18 cellular contexts compared by ENCODE assay signal in the genomic region with DNA sequence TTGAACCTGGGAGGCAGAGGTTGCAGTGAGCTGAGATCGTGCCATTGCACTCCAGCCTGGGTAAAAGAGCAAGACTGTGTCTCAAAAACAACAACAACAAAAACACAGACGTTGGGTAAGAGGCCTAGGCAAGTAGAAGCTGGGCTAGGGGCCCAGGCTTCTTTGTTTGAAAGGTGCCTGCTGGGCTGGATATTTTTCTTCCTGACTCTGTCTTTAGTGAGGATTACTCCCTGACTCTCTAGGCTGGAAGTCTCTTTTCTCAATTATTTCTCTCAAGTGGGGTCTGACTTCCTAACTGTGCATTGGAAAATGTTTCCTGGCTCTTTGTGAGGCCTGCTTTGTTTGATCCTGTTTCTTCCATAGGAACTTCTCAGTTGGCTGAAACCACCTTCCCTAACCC.
DNase-seq lines count a peak whose midpoint lies in the region; TF ChIP-seq lines count a peak whose summit lies in the region.
"Had no signal": no experiment of that assay in that cellular context is flagged by ENCODE, and none has a peak within 500 bp of the region (broad histone marks: within the 10 kb centered on the region; RNA-seq: fewer than 3 reads in every experiment).

No MANE protein-coding gene starts in this region.

- H3K27ac ChIP-seq in neuronal stem cell (replicated peaks; ENCODE audit: low read length) = peak overlapping the region; percentile 53
- H3K27ac ChIP-seq: 22Rv1, BLaER1, GM23248 had no signal

- no peak overlapping the region for H2AK5ac ChIP-seq in neuronal stem cell (ENCODE audit: low read depth, low read length)

- H3K18ac ChIP-seq in neuronal stem cell (ENCODE audit: low read length) = no peak overlapping the region

- no peaks in the 10 kb centered on the region for H3K79me1 ChIP-seq in neuronal stem cell (ENCODE audit: low read depth, low read length)

- no peak overlapping the region for H3K23ac ChIP-seq in neuronal stem cell (ENCODE audit: low read depth, low read length, poor library complexity)

- no peak overlapping the region for H3K4me3 Mint-ChIP-seq in activated CD4-positive, alpha-beta T cell treated with anti-CD3 and anti-CD28 coated beads, Interleukin-2, amount 10 ng/mL, durations not matched to agents 24 days and 14 days
- no peak overlapping the region for H3K4me3 Mint-ChIP-seq in endothelial cell (ENCODE audit: unreplicated experiment)
- no peak overlapping the region for H3K4me3 Mint-ChIP-seq in activated naive CD4-positive, alpha-beta T cell treated with anti-CD3 and anti-CD28 coated beads, Interleukin-2, amount 10 ng/mL, durations not matched to agents 7 days and 5 days
- H3K4me3 Mint-ChIP-seq: CD14-positive monocyte; CD4-positive, alpha-beta memory T cell; HFFc6; IgD-negative memory B cell had no signal

- peaks cover 0 to 4% (median 0%) of the 10 kb centered on the region in 3 experiments for H3K27me3 ChIP-seq in neuronal stem cell (ENCODE audit: control insufficient read depth in 3 of 3, insufficient read depth in 3 of 3, low read depth in 1 of 3, low read length in 3 of 3)
- H3K27me3 ChIP-seq: BLaER1 had no signal

- H3K14ac ChIP-seq in neuronal stem cell (ENCODE audit: low read length) = no peak overlapping the region

- peak; percentile 34 for DNase-seq in activated CD4-positive, alpha-beta T cell treated with anti-CD3 and anti-CD28 coated beads, Interleukin-2, amount 10 ng/mL, durations not matched to agents 24 days and 14 days
- no peak for DNase-seq in activated CD4-positive, alpha-beta T cell treated with anti-CD3 and anti-CD28 coated beads for 48 hours
- DNase-seq in endothelial cell (ENCODE audit: low spot score) = no peak
- DNase-seq in neuronal stem cell (ENCODE audit: low spot score) = no peak
- no peak for DNase-seq in activated naive CD4-positive, alpha-beta T cell treated with anti-CD3 and anti-CD28 coated beads, Interleukin-2, amount 10 ng/mL, durations not matched to agents 7 days and 5 days
- DNase-seq in DMS53 treated with DMSO at 0.1 percent for 48 hours (lab: John Stamatoyannopoulos, UW; ENCODE audit: unreplicated experiment) = no peak
- no peak for DNase-seq in kidney tubule cell (ENCODE audit: low spot score)
- DNase-seq: CD4-positive, alpha-beta memory T cell; DMS153; DMS79 treated with DMSO at 0.1 percent for 48 hours; GF-D8; GM23248; HFFc6; KG1 had no signal

- no peak overlapping the region for H2BK5ac ChIP-seq in neuronal stem cell (ENCODE audit: low read length)

- no CpG with 5 or more reads among the region's 2 CpGs for WGBS in neuronal stem cell (ENCODE audit: extremely low coverage in 2 of 2, insufficient read length in 2 of 2, insufficient replicate concordance in 1 of 2), 2 donors

- H3K4me2 ChIP-seq in neuronal stem cell (ENCODE audit: insufficient read depth, low read length, poor library complexity, severe bottlenecking) = no peak overlapping the region
- H3K4me2 ChIP-seq: BLaER1 had no signal

- H3K27ac Mint-ChIP-seq in activated CD4-positive, alpha-beta T cell treated with anti-CD3 and anti-CD28 coated beads, Interleukin-2, amount 10 ng/mL, durations not matched to agents 24 days and 14 days = no peak overlapping the region
- peak overlapping the region; percentile 10 for H3K27ac Mint-ChIP-seq in endothelial cell (ENCODE audit: unreplicated experiment)
- H3K27ac Mint-ChIP-seq in activated naive CD4-positive, alpha-beta T cell treated with anti-CD3 and anti-CD28 coated beads, Interleukin-2, amount 10 ng/mL, durations not matched to agents 7 days and 5 days = no peak overlapping the region
- H3K27ac Mint-ChIP-seq: CD14-positive monocyte; CD4-positive, alpha-beta memory T cell; HFFc6; IgD-negative memory B cell had no signal

- peaks cover 19% of the 10 kb centered on the region for H3K4me1 Mint-ChIP-seq in activated CD4-positive, alpha-beta T cell treated with anti-CD3 and anti-CD28 coated beads, Interleukin-2, amount 10 ng/mL, durations not matched to agents 24 days and 14 days
- H3K4me1 Mint-ChIP-seq in endothelial cell (ENCODE audit: unreplicated experiment) = peaks cover 6% of the 10 kb centered on the region
- peaks cover 16% of the 10 kb centered on the region for H3K4me1 Mint-ChIP-seq in activated naive CD4-positive, alpha-beta T cell treated with anti-CD3 and anti-CD28 coated beads, Interleukin-2, amount 10 ng/mL, durations not matched to agents 7 days and 5 days
- H3K4me1 Mint-ChIP-seq: CD14-positive monocyte had no signal

- no peaks in the 10 kb centered on the region for H3K9me3 ChIP-seq in neuronal stem cell (replicated peaks in 1 of 2; ENCODE audit: control insufficient read depth in 2 of 2, insufficient read depth in 1 of 2, low read depth in 1 of 2, low read length in 2 of 2)

- peak overlapping the region; percentile 38 for H2AFZ ChIP-seq in neuronal stem cell (ENCODE audit: low read length)
- H2AFZ ChIP-seq: GM23248 had no signal

- H2BK12ac ChIP-seq in neuronal stem cell (ENCODE audit: low read length) = no peak overlapping the region

- no peaks in the 10 kb centered on the region for H3K36me3 Mint-ChIP-seq in activated CD4-positive, alpha-beta T cell treated with anti-CD3 and anti-CD28 coated beads, Interleukin-2, amount 10 ng/mL, durations not matched to agents 24 days and 14 days (ENCODE audit: low read depth)
- no peaks in the 10 kb centered on the region for H3K36me3 Mint-ChIP-seq in endothelial cell (ENCODE audit: low read depth, unreplicated experiment)
- no peaks in the 10 kb centered on the region for H3K36me3 Mint-ChIP-seq in activated naive CD4-positive, alpha-beta T cell treated with anti-CD3 and anti-CD28 coated beads, Interleukin-2, amount 10 ng/mL, durations not matched to agents 7 days and 5 days
- H3K36me3 Mint-ChIP-seq: CD14-positive monocyte; CD4-positive, alpha-beta memory T cell had no signal

- no peak overlapping the region for H2BK120ac ChIP-seq in neuronal stem cell (ENCODE audit: low read depth, low read length)

- intact Hi-C loops in activated CD4-positive, alpha-beta T cell treated with anti-CD3 and anti-CD28 coated beads, Interleukin-2, amount 10 ng/mL, durations not matched to agents 24 days and 14 days (cut with micrococcal nuclease) = loop anchor here (5.0 kb wide), 1 partner anchor 173 kb away; no protein-coding TSS in a partner anchor

- no peak for TF ChIP-seq CTCF in endothelial cell (IDR thresholded peaks at IDR 0.05; ENCODE audit: unreplicated experiment)

- H3K4me3 ChIP-seq in neuronal stem cell (ENCODE audit: low read length in 2 of 2) = no peak overlapping the region
- H3K4me3 ChIP-seq: BLaER1, GM23248 had no signal

- peaks cover 0 to 4% of the 10 kb centered on the region in 2 donors for H3K4me1 ChIP-seq in neuronal stem cell (ENCODE audit: control insufficient read depth in 2 of 2, insufficient read depth in 1 of 2, low read depth in 1 of 2, low read length in 2 of 2)

- H4K8ac ChIP-seq in neuronal stem cell (ENCODE audit: low read depth, low read length) = no peak overlapping the region

- no peak overlapping the region for H4K91ac ChIP-seq in neuronal stem cell (ENCODE audit: low read depth, low read length, poor library complexity)

- CTCF ChIA-PET in activated naive CD4-positive, alpha-beta T cell treated with anti-CD3 and anti-CD28 coated beads, Interleukin-2, amount 10 ng/mL, durations not matched to agents 7 days and 5 days (lab: Charles Lee) = no interaction called here

- H3K27me3 Mint-ChIP-seq in activated CD4-positive, alpha-beta T cell treated with anti-CD3 and anti-CD28 coated beads, Interleukin-2, amount 10 ng/mL, durations not matched to agents 24 days and 14 days = peaks cover 2% of the 10 kb centered on the region
- no peaks in the 10 kb centered on the region for H3K27me3 Mint-ChIP-seq in endothelial cell (ENCODE audit: unreplicated experiment)
- no peaks in the 10 kb centered on the region for H3K27me3 Mint-ChIP-seq in activated naive CD4-positive, alpha-beta T cell treated with anti-CD3 and anti-CD28 coated beads, Interleukin-2, amount 10 ng/mL, durations not matched to agents 7 days and 5 days

- no peak overlapping the region for H2BK15ac ChIP-seq in neuronal stem cell (ENCODE audit: low read length)

- H3K9me3 Mint-ChIP-seq in activated CD4-positive, alpha-beta T cell treated with anti-CD3 and anti-CD28 coated beads, Interleukin-2, amount 10 ng/mL, durations not matched to agents 24 days and 14 days = peaks cover 18% of the 10 kb centered on the region
- H3K9me3 Mint-ChIP-seq in endothelial cell (ENCODE audit: unreplicated experiment) = no peaks in the 10 kb centered on the region
- peaks cover 2% of the 10 kb centered on the region for H3K9me3 Mint-ChIP-seq in activated naive CD4-positive, alpha-beta T cell treated with anti-CD3 and anti-CD28 coated beads, Interleukin-2, amount 10 ng/mL, durations not matched to agents 7 days and 5 days

- no peaks in the 10 kb centered on the region for H3K36me3 ChIP-seq in neuronal stem cell (replicated peaks in 1 of 2; ENCODE audit: control insufficient read depth in 2 of 2, insufficient read depth in 2 of 2, low read length in 2 of 2)
- H3K36me3 ChIP-seq: BLaER1 had no signal

- H3K9ac ChIP-seq in neuronal stem cell (ENCODE audit: low read depth, low read length, poor library complexity) = no peak overlapping the region
- H3K9ac ChIP-seq: BLaER1, GM23248 had no signal

- no peak overlapping the region for H3K4ac ChIP-seq in neuronal stem cell (ENCODE audit: low read length)
